ENCODE assay signal across 16 cellular contexts in genomic region chr11:10716122-10716521, GRCh38. TPM values are rescaled to one million over a fixed set of nuclear protein-coding genes. Genes with fewer than 3 reads are reported as not detected.
"Had no signal": no experiment of that assay in that cellular context is flagged by ENCODE, and none has a peak within 500 bp of the region (broad histone marks: within the 10 kb centered on the region; RNA-seq: fewer than 3 reads in every experiment).

No MANE protein-coding gene starts in this region.

- H3K4me1 ChIP-seq: tibial artery, uterus had no signal

- ATAC-seq: activated CD4-positive, alpha-beta T cell treated with anti-CD3 and anti-CD28 coated beads for 36 hours; effector memory CD8-positive, alpha-beta T cell; left ventricle myocardium superior; right cardiac atrium had no signal

- H3K36me3 ChIP-seq: adrenal gland, tibial artery, uterus, WERI-Rb-1 had no signal

- H3K9me3 ChIP-seq: adrenal gland, tibial artery, uterus had no signal

- H3K4me3 ChIP-seq: adrenal gland, tibial artery, uterus had no signal

- H3K27me3 ChIP-seq: adrenal gland, tibial artery, uterus had no signal

- DNase-seq: activated CD4-positive, alpha-beta memory T cell treated with anti-CD3 and anti-CD28 coated beads for 36 hours; activated CD4-positive, alpha-beta T cell treated with anti-CD3 and anti-CD28 coated beads for 36 hours; activated naive CD4-positive, alpha-beta T cell treated with anti-CD3 and anti-CD28 coated beads, Interleukin-2, amount 10 ng/mL, durations not matched to agents 7 days and 5 days; activated T-cell treated with anti-CD3 and anti-CD28 coated beads, Interleukin-2, amount 50 U/mL, for 24 hours; effector memory CD8-positive, alpha-beta T cell; kidney glomerular epithelial cell; left ventricle myocardium superior; right cardiac atrium; small intestine; stimulated activated CD4-positive, alpha-beta T cell treated with anti-CD3 and anti-CD28 coated beads, Interleukin-4, amount 100 ng/mL, for 24 hours; stimulated activated naive CD4-positive, alpha-beta T cell; tibial artery; uterus; WERI-Rb-1 had no signal

- H3K27ac ChIP-seq: tibial artery, uterus, WERI-Rb-1 had no signal

RNA-seq across cellular contexts. Expression of gene IRAG1, which starts 22.6 kb away (rescaled TPM):
- total RNA-seq: activated CD4-positive, alpha-beta memory T cell treated with anti-CD3 and anti-CD28 coated beads for 36 hours; activated CD4-positive, alpha-beta T cell treated with anti-CD3 and anti-CD28 coated beads for 36 hours; T-helper 1 cell treated with Interleukin-12 subunit alpha and Interleukin-12 subunit beta and Interleukin-4 antibody, amounts not matched to agents 30 ng/mL and 1 ng/mL, for 36 hours had no signal
